ENCODE assay signal across 29 cellular contexts in genomic region chr6:45044510-45045252, GRCh38.
DNase-seq lines count a peak whose midpoint lies in the region; ATAC-seq, FAIRE-seq and TF ChIP-seq lines count a peak whose summit lies in the region.
"Had no signal": no experiment of that assay in that cellular context is flagged by ENCODE, and none has a peak within 500 bp of the region (broad histone marks: within the 10 kb centered on the region; RNA-seq: fewer than 3 reads in every experiment).

No MANE protein-coding gene starts in this region.

- POLR2A ChIA-PET in activated CD8-positive, alpha-beta T cell treated with anti-CD3 and anti-CD28 coated beads for 36 hours (lab: Charles Lee): no interaction called here
- POLR2A ChIA-PET in activated CD8-positive, alpha-beta T cell treated with anti-CD3 and anti-CD28 coated beads, Interleukin-2, amount 10 ng/mL, durations not matched to agents 7 days and 5 days (lab: Charles Lee): no interaction called here

- no peak for TF ChIP-seq CTCF in activated CD8-positive, alpha-beta T cell treated with anti-CD3 and anti-CD28 coated beads for 36 hours (IDR thresholded peaks at IDR 0.05)
- TF ChIP-seq CTCF in chondrocyte (IDR thresholded peaks at IDR 0.05): no peak

- intact Hi-C loops in activated CD8-positive, alpha-beta T cell treated with anti-CD3 and anti-CD28 coated beads for 36 hours (cut with micrococcal nuclease): no loop called here

- TF ChIP-seq POLR2A in GM12892 (IDR thresholded peaks at IDR 0.05; ENCODE audit: low read depth, low read length): no peak

- H3K27me3 Mint-ChIP-seq in activated CD8-positive, alpha-beta T cell treated with anti-CD3 and anti-CD28 coated beads for 36 hours: no peaks in the 10 kb centered on the region
- H3K27me3 Mint-ChIP-seq in activated CD8-positive, alpha-beta T cell treated with anti-CD3 and anti-CD28 coated beads, Interleukin-2, amount 10 ng/mL, durations not matched to agents 7 days and 5 days (ENCODE audit: low read depth): no peaks in the 10 kb centered on the region
- H3K27me3 Mint-ChIP-seq in chondrocyte (ENCODE audit: low read depth): no peaks in the 10 kb centered on the region
- H3K27me3 Mint-ChIP-seq: stimulated activated memory B cell treated with anti-CD40 and anti-IgM and Interleukin-4, amounts not matched to agents 10 μg/mL and 1 μg/mL and 100 μg/mL, for 72 hours had no signal

- peaks cover 9% of the 10 kb centered on the region for H3K9me3 Mint-ChIP-seq in activated CD8-positive, alpha-beta T cell treated with anti-CD3 and anti-CD28 coated beads for 36 hours
- peaks cover 17% of the 10 kb centered on the region for H3K9me3 Mint-ChIP-seq in activated CD8-positive, alpha-beta T cell treated with anti-CD3 and anti-CD28 coated beads, Interleukin-2, amount 10 ng/mL, durations not matched to agents 7 days and 5 days (ENCODE audit: insufficient read depth)
- peaks cover 13% of the 10 kb centered on the region for H3K9me3 Mint-ChIP-seq in chondrocyte (ENCODE audit: low read depth)
- H3K9me3 Mint-ChIP-seq: GM23338, WTC11 had no signal

- peaks cover 35% of the 10 kb centered on the region for H3K4me1 Mint-ChIP-seq in activated CD8-positive, alpha-beta T cell treated with anti-CD3 and anti-CD28 coated beads for 36 hours (ENCODE audit: low read depth)
- peaks cover 14% of the 10 kb centered on the region for H3K4me1 Mint-ChIP-seq in activated CD8-positive, alpha-beta T cell treated with anti-CD3 and anti-CD28 coated beads, Interleukin-2, amount 10 ng/mL, durations not matched to agents 7 days and 5 days (ENCODE audit: low read depth)
- H3K4me1 Mint-ChIP-seq in chondrocyte (ENCODE audit: low read depth): peaks cover 10% of the 10 kb centered on the region

- no peak for DNase-seq in activated CD8-positive, alpha-beta T cell treated with anti-CD3 and anti-CD28 coated beads for 36 hours
- no peak for DNase-seq in activated CD8-positive, alpha-beta T cell treated with anti-CD3 and anti-CD28 coated beads, Interleukin-2, amount 10 ng/mL, durations not matched to agents 7 days and 5 days
- DNase-seq in LHCN-M2 (ENCODE audit: low read depth) (peak; percentile 68), chondrocyte (ENCODE audit: low spot score) (no peak), renal cortical epithelial cell (ENCODE audit: low read depth) (peak; percentile 85), NCI-H526 (lab: John Stamatoyannopoulos, UW) (no peak), GM12892 (ENCODE audit: insufficient read length) (no peak)
- DNase-seq: activated CD4-positive, alpha-beta T cell treated with anti-CD3 and anti-CD28 coated beads, Interleukin-2, amount 50 U/mL, for 1 hour; activated CD8-positive, alpha-beta memory T cell treated with anti-CD3 and anti-CD28 coated beads, Interleukin-2, amount 50 U/mL, for 4 hours; activated effector memory CD4-positive, alpha-beta T cell treated with Interleukin-2 at 50 U/mL for 16 hours; brain microvascular endothelial cell; Caco-2; effector CD8-positive, alpha-beta T cell; foreskin melanocyte; KG1; left lung; NCI-H1092; NCI-H748 treated with DMSO at 0.1 percent for 48 hours; retina; spleen; stimulated activated CD4-positive, alpha-beta T cell treated with anti-CD3 and anti-CD28 coated beads, Interleukin-2, amount 100 ng/mL, for 48 hours; T-helper 9 cell had no signal

- no peak for FAIRE-seq in GM12892 (lab: Jason Lieb, UNC)
- FAIRE-seq: colon had no signal

- CTCF ChIA-PET in activated CD8-positive, alpha-beta T cell treated with anti-CD3 and anti-CD28 coated beads for 36 hours (lab: Charles Lee): interaction anchor here (0.8 kb wide), 1 partner anchor 47 kb away, joined by 3 read pairs; no protein-coding TSS in a partner anchor
- CTCF ChIA-PET in activated CD8-positive, alpha-beta T cell treated with anti-CD3 and anti-CD28 coated beads, Interleukin-2, amount 10 ng/mL, durations not matched to agents 7 days and 5 days (lab: Charles Lee): interaction anchor here (0.7 to 0.8 kb wide), 2 partner anchors 11 to 44 kb away, joined by 3 read pairs; no protein-coding TSS in a partner anchor

- no peak overlapping the region for H3K4me3 Mint-ChIP-seq in activated CD8-positive, alpha-beta T cell treated with anti-CD3 and anti-CD28 coated beads for 36 hours
- H3K4me3 Mint-ChIP-seq in activated CD8-positive, alpha-beta T cell treated with anti-CD3 and anti-CD28 coated beads, Interleukin-2, amount 10 ng/mL, durations not matched to agents 7 days and 5 days: no peak overlapping the region
- H3K4me3 Mint-ChIP-seq in chondrocyte (ENCODE audit: unreplicated experiment): no peak overlapping the region
- H3K4me3 Mint-ChIP-seq: GM23338; stimulated activated memory B cell treated with anti-CD40 and anti-IgM and Interleukin-4, amounts not matched to agents 10 μg/mL and 1 μg/mL and 100 μg/mL, for 72 hours; WTC11 had no signal

- peaks cover 9% of the 10 kb centered on the region for H3K36me3 Mint-ChIP-seq in activated CD8-positive, alpha-beta T cell treated with anti-CD3 and anti-CD28 coated beads for 36 hours (ENCODE audit: low read depth)
- H3K36me3 Mint-ChIP-seq in activated CD8-positive, alpha-beta T cell treated with anti-CD3 and anti-CD28 coated beads, Interleukin-2, amount 10 ng/mL, durations not matched to agents 7 days and 5 days (ENCODE audit: low read depth): peaks cover 12% of the 10 kb centered on the region
- peaks cover 2% of the 10 kb centered on the region for H3K36me3 Mint-ChIP-seq in chondrocyte (ENCODE audit: low read depth)
- H3K36me3 Mint-ChIP-seq: stimulated activated memory B cell treated with anti-CD40 and anti-IgM and Interleukin-4, amounts not matched to agents 10 μg/mL and 1 μg/mL and 100 μg/mL, for 72 hours; WTC11 had no signal

- ATAC-seq in activated CD8-positive, alpha-beta T cell treated with anti-CD3 and anti-CD28 coated beads for 36 hours: peak; percentile 39
- no peak for ATAC-seq in activated CD8-positive, alpha-beta T cell treated with anti-CD3 and anti-CD28 coated beads, Interleukin-2, amount 10 ng/mL, durations not matched to agents 7 days and 5 days
- no peak for ATAC-seq in GM21528 (IDR thresholded peaks at IDR 0.05; ENCODE audit: low FRiP score, unreplicated experiment)
- ATAC-seq: esophagus mucosa; GM23338; left lung; Right ventricle myocardium inferior; stimulated activated memory B cell treated with anti-CD40 and anti-IgM and Interleukin-4, amounts not matched to agents 10 μg/mL and 1 μg/mL and 100 μg/mL, for 72 hours; WTC11 had no signal

- no peak overlapping the region for H3K27ac Mint-ChIP-seq in activated CD8-positive, alpha-beta T cell treated with anti-CD3 and anti-CD28 coated beads for 36 hours
- H3K27ac Mint-ChIP-seq in activated CD8-positive, alpha-beta T cell treated with anti-CD3 and anti-CD28 coated beads, Interleukin-2, amount 10 ng/mL, durations not matched to agents 7 days and 5 days: no peak overlapping the region
- peak overlapping the region; percentile 27 for H3K27ac Mint-ChIP-seq in chondrocyte (ENCODE audit: unreplicated experiment)
- H3K27ac Mint-ChIP-seq: GM23338; stimulated activated memory B cell treated with anti-CD40 and anti-IgM and Interleukin-4, amounts not matched to agents 10 μg/mL and 1 μg/mL and 100 μg/mL, for 72 hours; WTC11 had no signal

Comparison
In these comparisons a context has a peak if more than half of its experiments do, and no peak if none do; other contexts are left out.
1. DNase-seq: peak in LHCN-M2 (single experiment) and renal cortical epithelial cell (single experiment); none in activated CD8-positive, alpha-beta T cell treated with anti-CD3 and anti-CD28 coated beads for 36 hours (single experiment), activated CD8-positive, alpha-beta T cell treated with anti-CD3 and anti-CD28 coated beads, Interleukin-2, amount 10 ng/mL, durations not matched to agents 7 days and 5 days (single experiment), chondrocyte (single experiment), NCI-H526 (0 of 2) and GM12892 (single experiment).